ENCODE assay signal across 22 cellular contexts in genomic region chrX:123570011-123570590, GRCh38.
DNase-seq lines count a peak whose midpoint lies in the region; ATAC-seq lines count a peak whose summit lies in the region.
"Had no signal": no experiment of that assay in that cellular context is flagged by ENCODE, and none has a peak within 500 bp of the region (broad histone marks: within the 10 kb centered on the region; RNA-seq: fewer than 3 reads in every experiment).

No MANE protein-coding gene starts in this region.

- no peak overlapping the region for H3K4me3 ChIP-seq in SJCRH30

- no peaks in the 10 kb centered on the region for H3K27me3 ChIP-seq in SJCRH30

- DNase-seq in NCI-H345 (lab: John Stamatoyannopoulos, UW) (peak; percentile 13), NCI-H345 treated with DMSO at 0.1 percent for 48 hours (lab: John Stamatoyannopoulos, UW; ENCODE audit: unreplicated experiment) (no peak), ELF-1 (ENCODE audit: low read depth, low spot score) (peak; percentile 92), SJCRH30 (peak; percentile 52 to 57), left kidney (ENCODE audit: low read depth, low spot score) (peak; percentile 7), NCI-H1417 treated with DMSO at 0.1 percent for 48 hours (lab: John Stamatoyannopoulos, UW) (no peak)
- DNase-seq: 8988T; CD4-positive, alpha-beta memory T cell; DMS53; HFFc6; IMR-90; Karpas-422; MM.1S; NCI-H1092; NCI-H146; NCI-H2029 treated with DMSO at 0.1 percent for 48 hours; NCI-H510A treated with DMSO at 0.1 percent for 48 hours; SK-N-SH had no signal

- H3K4me1 ChIP-seq in SJCRH30, result peaks cover 11% of the 10 kb centered on the region

- H3K27ac ChIP-seq in SJCRH30, result peak overlapping the region; percentile 42
- H3K27ac ChIP-seq: HL-60 had no signal

- peaks cover 5% of the 10 kb centered on the region; the same call in 1 of the 2 replicates for H3K9me3 ChIP-seq in SJCRH30 (replicated peaks)
- H3K9me3 ChIP-seq: SK-N-SH had no signal

- no peaks in the 10 kb centered on the region for H3K36me3 ChIP-seq in SJCRH30

- ATAC-seq in GM18520 (IDR thresholded peaks at IDR 0.05; ENCODE audit: unreplicated experiment) (no peak), GM21390 (IDR thresholded peaks at IDR 0.05; ENCODE audit: unreplicated experiment) (no peak)
- ATAC-seq: Right ventricle myocardium inferior had no signal

Comparison
In these comparisons a context has a peak if more than half of its experiments do, and no peak if none do; other contexts are left out.
1. DNase-seq: peak in NCI-H345 (single experiment), ELF-1 (single experiment), SJCRH30 (2 of 2) and left kidney (single experiment); none in NCI-H345 treated with DMSO at 0.1 percent for 48 hours (single experiment) and NCI-H1417 treated with DMSO at 0.1 percent for 48 hours (single experiment).